ENCODE assay signal across 8 cellular contexts in the genomic region with DNA sequence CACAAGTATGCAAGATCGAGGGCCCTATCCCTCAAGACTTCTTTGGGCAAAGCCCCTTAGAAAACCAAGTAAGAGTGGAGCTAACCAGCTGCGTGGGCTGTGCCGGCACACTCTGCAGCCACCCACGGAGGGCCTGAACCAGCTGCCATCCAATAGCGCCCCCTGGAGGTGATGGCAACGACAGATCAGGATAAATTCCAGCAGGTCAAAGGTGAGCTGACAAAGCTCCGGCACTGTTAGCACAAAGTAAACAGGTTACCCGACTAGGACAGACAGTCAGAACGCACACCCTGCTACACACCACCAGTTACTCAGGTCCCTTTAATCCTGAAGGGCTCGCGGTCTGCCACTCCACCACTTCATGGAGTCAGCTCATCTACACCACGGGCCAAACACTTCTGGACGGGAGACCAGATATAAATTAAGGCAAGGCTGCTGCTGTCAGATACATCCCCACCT. TPM values are rescaled to one million over a fixed set of nuclear protein-coding genes. Genes with fewer than 3 reads are reported as not detected.
DNase-seq lines count a peak whose midpoint lies in the region; ATAC-seq lines count a peak whose summit lies in the region.

No MANE protein-coding gene starts in this region.

- DNase-seq in NCI-H2171 treated with DMSO at 0.1 percent for 48 hours (lab: John Stamatoyannopoulos, UW) (peak; percentile 6), NCI-H2171 (lab: John Stamatoyannopoulos, UW) (no peak), NCI-H510A (lab: John Stamatoyannopoulos, UW) (peak; percentile 30), epithelial cell of prostate (ENCODE audit: low read depth, low spot score) (peak; percentile 12)
- peak; percentile 85 for DNase-seq in activated CD8-positive, alpha-beta memory T cell treated with anti-CD3 and anti-CD28 coated beads for 24 hours
- DNase-seq in natural killer cell treated with Interleukin-12 subunit alpha and Interleukin-12 subunit beta and Interleukin-15 and Interleukin-18, amount 100 ng/mL, for 72 hours (ENCODE audit: low spot score), result peak; percentile 68
- peak; percentile 67 to 75 for DNase-seq in stimulated activated naive CD8-positive, alpha-beta T cell treated with anti-CD3 and anti-CD28 coated beads, Interleukin-15, amount 100 ng/mL, for 72 hours

- no peaks in the 10 kb centered on the region for H3K9me3 Mint-ChIP-seq in natural killer cell treated with Interleukin-12 subunit alpha and Interleukin-12 subunit beta and Interleukin-15 and Interleukin-18, amount 100 ng/mL, for 72 hours
- H3K9me3 Mint-ChIP-seq in stimulated activated naive CD8-positive, alpha-beta T cell treated with anti-CD3 and anti-CD28 coated beads, Interleukin-15, amount 100 ng/mL, for 72 hours, result no peaks in the 10 kb centered on the region

- H3K4me1 Mint-ChIP-seq in natural killer cell treated with Interleukin-12 subunit alpha and Interleukin-12 subunit beta and Interleukin-15 and Interleukin-18, amount 100 ng/mL, for 72 hours (ENCODE audit: low read depth in 2 of 2), result peaks cover 59 to 67% of the 10 kb centered on the region in 2 donors
- peaks cover 68% of the 10 kb centered on the region for H3K4me1 Mint-ChIP-seq in stimulated activated naive CD8-positive, alpha-beta T cell treated with anti-CD3 and anti-CD28 coated beads, Interleukin-15, amount 100 ng/mL, for 72 hours

- no peak overlapping the region for H3K4me3 Mint-ChIP-seq in natural killer cell treated with Interleukin-12 subunit alpha and Interleukin-12 subunit beta and Interleukin-15 and Interleukin-18, amount 100 ng/mL, for 72 hours
- H3K4me3 Mint-ChIP-seq in stimulated activated naive CD8-positive, alpha-beta T cell treated with anti-CD3 and anti-CD28 coated beads, Interleukin-15, amount 100 ng/mL, for 72 hours, result no peak overlapping the region

- no peak overlapping the region for H3K27ac Mint-ChIP-seq in natural killer cell treated with Interleukin-12 subunit alpha and Interleukin-12 subunit beta and Interleukin-15 and Interleukin-18, amount 100 ng/mL, for 72 hours
- H3K27ac Mint-ChIP-seq in stimulated activated naive CD8-positive, alpha-beta T cell treated with anti-CD3 and anti-CD28 coated beads, Interleukin-15, amount 100 ng/mL, for 72 hours, result no peak overlapping the region

- ATAC-seq in natural killer cell treated with Interleukin-12 subunit alpha and Interleukin-12 subunit beta and Interleukin-15 and Interleukin-18, amount 100 ng/mL, for 72 hours, result peak; percentile 39 to 43
- peak; percentile 60 for ATAC-seq in stimulated activated naive CD8-positive, alpha-beta T cell treated with anti-CD3 and anti-CD28 coated beads, Interleukin-15, amount 100 ng/mL, for 72 hours
- no peak for ATAC-seq in HG02588 (IDR thresholded peaks at IDR 0.05; ENCODE audit: unreplicated experiment)

- H3K27ac ChIP-seq in epithelial cell of prostate, result no peak overlapping the region

- no peaks in the 10 kb centered on the region for H3K27me3 Mint-ChIP-seq in natural killer cell treated with Interleukin-12 subunit alpha and Interleukin-12 subunit beta and Interleukin-15 and Interleukin-18, amount 100 ng/mL, for 72 hours
- no peaks in the 10 kb centered on the region for H3K27me3 Mint-ChIP-seq in stimulated activated naive CD8-positive, alpha-beta T cell treated with anti-CD3 and anti-CD28 coated beads, Interleukin-15, amount 100 ng/mL, for 72 hours

- peaks cover 24% of the 10 kb centered on the region for H3K36me3 Mint-ChIP-seq in natural killer cell treated with Interleukin-12 subunit alpha and Interleukin-12 subunit beta and Interleukin-15 and Interleukin-18, amount 100 ng/mL, for 72 hours

RNA-seq across cellular contexts. Expression of a gene that starts 4.9 kb away (rescaled TPM):
- 10 to 100 TPM in 1 of 2 donors, 1 to 10 TPM in 1; 8.1 to 12.1 TPM for total RNA-seq in natural killer cell treated with Interleukin-12 subunit alpha and Interleukin-12 subunit beta and Interleukin-15 and Interleukin-18, amount 100 ng/mL, for 72 hours

RNA-seq across cellular contexts. Expression of a gene that starts 14.9 kb away (rescaled TPM):
- total RNA-seq in natural killer cell treated with Interleukin-12 subunit alpha and Interleukin-12 subunit beta and Interleukin-15 and Interleukin-18, amount 100 ng/mL, for 72 hours, result under 1 TPM in 1 of 2 donors, not detected in 1; 0.45 TPM

RNA-seq across cellular contexts. Expression of a gene that starts 44.1 kb away (rescaled TPM):
- under 1 TPM; 0.52 to 0.78 TPM for total RNA-seq in natural killer cell treated with Interleukin-12 subunit alpha and Interleukin-12 subunit beta and Interleukin-15 and Interleukin-18, amount 100 ng/mL, for 72 hours

RNA-seq across cellular contexts. Expression of a gene that starts 48.5 kb away (rescaled TPM):
- 1 to 10 TPM in 1 of 2 donors, under 1 TPM in 1; 0.48 to 2.5 TPM for total RNA-seq in natural killer cell treated with Interleukin-12 subunit alpha and Interleukin-12 subunit beta and Interleukin-15 and Interleukin-18, amount 100 ng/mL, for 72 hours
